ENCODE assay signal across 16 cellular contexts in the genomic region with DNA sequence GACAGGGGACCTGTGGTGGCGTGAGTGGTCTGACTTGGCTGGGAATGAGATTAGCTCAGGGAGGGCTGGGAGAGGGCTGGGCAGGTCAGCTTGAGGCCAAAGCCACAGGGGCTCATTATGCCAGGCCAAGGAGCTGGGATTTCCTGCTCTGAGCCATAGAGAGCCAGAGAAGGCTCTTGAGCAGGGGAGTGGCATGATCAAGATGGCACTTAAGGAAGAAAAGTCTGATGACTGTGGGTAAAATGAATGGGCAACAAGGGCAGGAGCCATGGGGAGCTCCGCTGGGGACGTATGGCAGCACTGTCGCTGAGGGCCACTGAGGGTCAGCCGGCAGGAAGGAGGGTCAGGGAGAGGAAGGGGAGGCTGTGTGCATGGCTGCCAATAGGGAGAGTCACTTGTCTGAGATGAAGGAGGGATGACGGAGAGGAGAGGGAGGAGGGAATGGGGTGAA. TPM values are rescaled to one million over a fixed set of nuclear protein-coding genes. Genes with fewer than 3 reads are reported as not detected.
"Had no signal": no experiment of that assay in that cellular context is flagged by ENCODE, and none has a peak within 500 bp of the region (broad histone marks: within the 10 kb centered on the region; RNA-seq: fewer than 3 reads in every experiment).

No MANE protein-coding gene starts in this region.

- H3K4me1 ChIP-seq: colonic mucosa had no signal

- H3K9ac ChIP-seq: SK-N-SH had no signal

- H3K9me3 ChIP-seq: colonic mucosa, heart right ventricle, neutrophil, SK-N-SH had no signal

- H3K27me3 ChIP-seq: colonic mucosa, neutrophil had no signal

- H3K4me2 ChIP-seq: SK-N-SH had no signal

- DNase-seq: activated CD4-positive, alpha-beta T cell treated with anti-CD3 and anti-CD28 coated beads, Interleukin-2, amount 10 ng/mL, durations not matched to agents 24 days and 14 days; activated naive CD4-positive, alpha-beta T cell treated with anti-CD3 and anti-CD28 coated beads, Interleukin-2, amount 10 ng/mL, durations not matched to agents 7 days and 5 days; caudate nucleus; effector CD4-positive, alpha-beta T cell; foreskin melanocyte; heart right ventricle; naive B cell; SK-N-SH; stimulated activated CD4-positive, alpha-beta T cell treated with anti-CD3 and anti-CD28 coated beads, Interleukin-2, amount 100 ng/mL, for 48 hours; stimulated activated naive CD4-positive, alpha-beta T cell treated with Interleukin-2 at 50 U/mL for 16 hours; WERI-Rb-1 had no signal

- H3K27ac ChIP-seq: colonic mucosa, neutrophil, WERI-Rb-1 had no signal

- H3K4me3 ChIP-seq: colonic mucosa, heart right ventricle had no signal

- H3K36me3 ChIP-seq: colonic mucosa, heart right ventricle, neutrophil, WERI-Rb-1 had no signal

- H3K36me3 Mint-ChIP-seq: activated naive CD4-positive, alpha-beta T cell treated with anti-CD3 and anti-CD28 coated beads, Interleukin-2, amount 10 ng/mL, durations not matched to agents 7 days and 5 days; naive B cell had no signal

- H3K9me3 Mint-ChIP-seq: activated CD4-positive, alpha-beta T cell treated with anti-CD3 and anti-CD28 coated beads, Interleukin-2, amount 10 ng/mL, durations not matched to agents 24 days and 14 days; activated naive CD4-positive, alpha-beta T cell treated with anti-CD3 and anti-CD28 coated beads, Interleukin-2, amount 10 ng/mL, durations not matched to agents 7 days and 5 days; naive B cell had no signal

- H3K4me3 Mint-ChIP-seq: activated CD4-positive, alpha-beta T cell treated with anti-CD3 and anti-CD28 coated beads, Interleukin-2, amount 10 ng/mL, durations not matched to agents 24 days and 14 days; activated naive CD4-positive, alpha-beta T cell treated with anti-CD3 and anti-CD28 coated beads, Interleukin-2, amount 10 ng/mL, durations not matched to agents 7 days and 5 days; naive B cell had no signal

- FAIRE-seq: keratinocyte had no signal

- H3K27ac Mint-ChIP-seq: naive B cell had no signal

RNA-seq across cellular contexts. Expression of gene ANTXRL, which starts 5.8 kb away (rescaled TPM):
- total RNA-seq: activated CD4-positive, alpha-beta T cell treated with anti-CD3 and anti-CD28 coated beads, Interleukin-2, amount 10 ng/mL, durations not matched to agents 24 days and 14 days; colonic mucosa; lower leg skin; ureter had no signal
- polyA plus RNA-seq: keratinocyte, SK-N-SH had no signal
